ENCODE assay signal across 15 cellular contexts in genomic region chr16:87127061-87127765, GRCh38.
A peak's percentile ranks its signal among the peaks of the same experiment; 100 is the strongest.
DNase-seq lines count a peak whose midpoint lies in the region; ATAC-seq and TF ChIP-seq lines count a peak whose summit lies in the region.
"Had no signal": no experiment of that assay in that cellular context is flagged by ENCODE, and none has a peak within 500 bp of the region (broad histone marks: within the 10 kb centered on the region; RNA-seq: fewer than 3 reads in every experiment).

No MANE protein-coding gene starts in this region.

- H3K18ac ChIP-seq in mesendoderm (ENCODE audit: low read length), result no peak overlapping the region

- no peak overlapping the region for H3K23ac ChIP-seq in mesendoderm (ENCODE audit: low read length)

- no peaks in the 10 kb centered on the region for H3K79me2 ChIP-seq in mesendoderm (ENCODE audit: control insufficient read depth, insufficient read depth, low read length)

- no peak overlapping the region for H3K9ac ChIP-seq in mesendoderm (ENCODE audit: low read length)

- no peak for TF ChIP-seq EP300 in transverse colon (IDR thresholded peaks at IDR 0.05; ENCODE audit: low read depth)

- H2AK5ac ChIP-seq in mesendoderm (ENCODE audit: low read length), result no peak overlapping the region

- H3K27me3 ChIP-seq in adrenal gland, result no peaks in the 10 kb centered on the region
- H3K27me3 ChIP-seq in mesendoderm (ENCODE audit: insufficient read depth, low read length, poor library complexity), result no peaks in the 10 kb centered on the region
- no peaks in the 10 kb centered on the region for H3K27me3 ChIP-seq in transverse colon

- in situ Hi-C loops in transverse colon (cut with MboI; ENCODE audit: low pct_ligation_motif_present in 1 of 4, low pct_unique_long_range_greater_than_20kb in 1 of 4, low sequenced_read_pairs in 3 of 4), result no loop called here

- DNase-seq in adrenal gland, result peak in 3 of 7 donors; percentile 19 to 47 (median 37)
- peak; percentile 48 for DNase-seq in fibroblast of villous mesenchyme (ENCODE audit: low read depth)
- peak; percentile 33 for DNase-seq in mesendoderm
- no peak for DNase-seq in transverse colon
- DNase-seq in stimulated activated CD4-positive, alpha-beta T cell treated with anti-CD3 and anti-CD28 coated beads, Interleukin-12 subunit alpha, Interleukin-12 subunit beta, amount 100 ng/mL, for 4 hours, result no peak
- no peak for DNase-seq in cerebellum (ENCODE audit: low spot score)
- no peak for DNase-seq in NCI-H1048 (lab: John Stamatoyannopoulos, UW)
- DNase-seq: activated CD4-positive, alpha-beta T cell treated with anti-CD3 and anti-CD28 coated beads, Interleukin-2, amount 50 U/mL, for 1 hour; activated gamma-delta T cell; KBM-7; NCI-H187 treated with DMSO at 0.1 percent for 48 hours; T-cell had no signal

- H3K4me3 ChIP-seq in adrenal gland (no peak overlapping the region), fibroblast of villous mesenchyme (ENCODE audit: low read depth, low read length) (no peak overlapping the region), mesendoderm (ENCODE audit: low read length) (no peak overlapping the region), transverse colon (no peak overlapping the region)

- H2BK120ac ChIP-seq in mesendoderm (ENCODE audit: low read depth, low read length), result no peak overlapping the region

- H3K79me1 ChIP-seq in mesendoderm (ENCODE audit: low read length), result no peaks in the 10 kb centered on the region

- H3K27ac ChIP-seq in adrenal gland, result peak overlapping the region in 4 of 5 donors; percentile 3 to 83 (median 44)
- no peak overlapping the region for H3K27ac ChIP-seq in mesendoderm (ENCODE audit: low read depth, low read length)
- peak overlapping the region in 3 of 4 donors; percentile 0 to 41 (median 21) for H3K27ac ChIP-seq in transverse colon

- TF ChIP-seq CTCF in adrenal gland (IDR thresholded peaks at IDR 0.05) (no peak), fibroblast of villous mesenchyme (IDR thresholded peaks at IDR 0.05; ENCODE audit: insufficient read depth, low read depth, low read length) (no peak), transverse colon (IDR thresholded peaks at IDR 0.05) (no peak)

- H3K4me2 ChIP-seq in mesendoderm (ENCODE audit: low read length), result no peak overlapping the region

- no peak for TF ChIP-seq POLR2A in adrenal gland (IDR thresholded peaks at IDR 0.05)
- TF ChIP-seq POLR2A in transverse colon (IDR thresholded peaks at IDR 0.05), result no peak

- H4K5ac ChIP-seq in mesendoderm (ENCODE audit: low read length), result no peak overlapping the region

- no peak overlapping the region for H3K56ac ChIP-seq in mesendoderm (ENCODE audit: low read length)

- 65 to 75% (median 72%) methylated on average over 18 to 23 of the region's 23 CpGs for whole genome bisulfite sequencing in adrenal gland, 4 donors
- no CpG with 5 or more reads among the region's 23 CpGs for WGBS in mesendoderm (ENCODE audit: extremely low coverage, insufficient coverage, low lambda C conversion rate)
- WGBS in transverse colon (ENCODE audit: low coverage in 1 of 2), 2 donors, result 40% methylated on average over 21 of the region's 23 CpGs; no CpG with 5 or more reads in 1 of the 2 donors

- H3K36me3 ChIP-seq in adrenal gland (replicated peaks in 1 of 2) (no peaks in the 10 kb centered on the region), mesendoderm (ENCODE audit: control insufficient read depth, insufficient read depth, low read length) (no peaks in the 10 kb centered on the region), transverse colon (no peaks in the 10 kb centered on the region)

- no peak overlapping the region for H4K8ac ChIP-seq in mesendoderm (ENCODE audit: low read depth, low read length)

- H3K9me3 ChIP-seq in adrenal gland (replicated peaks in 1 of 3), result no peaks in the 10 kb centered on the region
- no peaks in the 10 kb centered on the region for H3K9me3 ChIP-seq in transverse colon

- no peak for ATAC-seq in GM18502 (IDR thresholded peaks at IDR 0.05; ENCODE audit: poor library complexity, unreplicated experiment)
- ATAC-seq: HCT116; stimulated activated memory B cell treated with anti-CD40 and anti-IgM and Interleukin-4, amounts not matched to agents 10 μg/mL and 1 μg/mL and 100 μg/mL, for 72 hours; T-cell had no signal

- H2BK15ac ChIP-seq in mesendoderm (replicated peaks; ENCODE audit: low read depth), result no peak overlapping the region

- intact Hi-C loops in adrenal gland (cut with DNase I) (no loop called here), transverse colon (cut with DNase I; ENCODE audit: low total_unique reads) (no loop called here)

- H3K4ac ChIP-seq in mesendoderm (ENCODE audit: low read depth, low read length), result no peak overlapping the region

- no peak overlapping the region for H2BK5ac ChIP-seq in mesendoderm (ENCODE audit: low read length)

- H3K4me1 ChIP-seq in adrenal gland (replicated peaks in 1 of 2) (peaks cover 16 to 20% of the 10 kb centered on the region in 2 donors), mesendoderm (ENCODE audit: control insufficient read depth, low read depth, low read length) (no peaks in the 10 kb centered on the region), transverse colon (peaks cover 0 to 5% (median 0%) of the 10 kb centered on the region in 4 donors)

Comparison
In these comparisons a context has a peak if more than half of its experiments do, and no peak if none do; other contexts are left out.
1. DNase-seq: peak in fibroblast of villous mesenchyme (single experiment) and mesendoderm (single experiment); none in transverse colon (single experiment), stimulated activated CD4-positive, alpha-beta T cell treated with anti-CD3 and anti-CD28 coated beads, Interleukin-12 subunit alpha, Interleukin-12 subunit beta, amount 100 ng/mL, for 4 hours (single experiment), cerebellum (single experiment) and NCI-H1048 (single experiment).